Comparison of ENCODE assay signal across 9 cellular contexts in the genomic region with DNA sequence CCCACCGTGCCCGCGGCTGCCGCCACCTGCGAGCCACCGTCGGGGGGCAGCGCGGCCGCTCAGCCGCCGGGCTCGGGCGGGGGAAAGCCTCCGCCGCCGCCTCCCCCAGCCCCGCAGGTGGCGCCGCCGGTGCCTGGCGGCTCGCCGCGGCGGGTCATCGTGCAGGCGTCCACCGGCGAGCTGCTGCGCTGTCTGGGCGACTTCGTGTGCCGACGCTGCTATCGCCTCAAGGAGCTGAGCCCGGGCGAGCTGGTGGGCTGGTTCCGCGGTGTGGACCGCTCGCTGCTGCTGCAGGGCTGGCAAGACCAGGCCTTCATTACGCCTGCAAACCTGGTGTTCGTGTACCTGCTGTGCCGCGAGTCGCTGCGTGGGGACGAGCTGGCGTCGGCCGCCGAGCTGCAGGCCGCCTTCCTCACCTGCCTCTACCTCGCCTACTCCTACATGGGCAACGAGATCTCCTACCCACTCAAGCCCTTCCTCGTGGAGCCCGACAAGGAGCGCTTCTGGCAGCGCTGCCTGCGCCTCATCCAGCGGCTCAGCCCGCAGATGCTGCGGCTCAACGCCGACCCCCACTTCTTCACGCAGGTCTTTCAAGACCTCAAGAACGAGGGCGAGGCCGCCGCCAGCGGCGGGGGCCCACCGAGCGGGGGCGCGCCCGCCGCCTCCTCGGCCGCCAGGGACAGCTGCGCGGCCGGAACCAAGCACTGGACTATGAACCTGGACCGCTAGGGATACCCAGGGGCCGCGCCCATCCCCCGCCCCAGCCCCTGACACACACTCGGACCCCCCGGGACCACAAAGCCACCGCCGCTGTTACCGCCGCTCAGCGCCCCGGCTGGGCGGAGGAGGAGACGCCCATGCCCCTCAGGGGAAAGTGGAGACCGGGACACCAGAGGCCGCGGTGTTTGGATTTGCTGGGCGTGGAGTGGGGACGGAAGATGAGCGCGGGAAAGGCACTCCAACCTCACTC. TPM values are rescaled to one million over a fixed set of nuclear protein-coding genes. Genes with fewer than 3 reads are reported as not detected.
DNase-seq lines count a peak whose midpoint lies in the region; FAIRE-seq and TF ChIP-seq lines count a peak whose summit lies in the region.
"Had no signal": no experiment of that assay in that cellular context is flagged by ENCODE, and none has a peak within 500 bp of the region (broad histone marks: within the 10 kb centered on the region; RNA-seq: fewer than 3 reads in every experiment).

No MANE protein-coding gene starts in this region.

- H2BK20ac ChIP-seq in H1 (ENCODE audit: low read length) = no peak overlapping the region

- POLR2A ChIA-PET in H1 (lab: Charles Lee; ENCODE audit: partially characterized antibody) = no interaction called here

- H3K27ac ChIP-seq in H1 (ENCODE audit: low read depth, low read length) = no peak overlapping the region
- H3K27ac ChIP-seq: body of pancreas had no signal

- H3K9ac ChIP-seq in H1 (replicated peaks in 1 of 4; ENCODE audit: extremely low read depth in 1 of 4, low read depth in 3 of 4, low read length in 3 of 4) = no peak overlapping the region

- 8% methylated on average over 74 of the region's 105 CpGs; no CpG with 5 or more reads in 1 of the 2 experiments for WGBS in H1 (ENCODE audit: extremely low coverage in 1 of 2, insufficient coverage in 1 of 2, insufficient read length in 1 of 2, insufficient replicate concordance in 2 of 2, low coverage in 1 of 2, low lambda C conversion rate in 2 of 2, missing lambda C conversion rate in 1 of 2), 2 experiments

- peaks cover 31 to 60% (median 52%) of the 10 kb centered on the region in 4 experiments for H3K27me3 ChIP-seq in H1 (replicated peaks in 1 of 4; ENCODE audit: control insufficient read depth in 3 of 4, extremely low read depth in 1 of 4, insufficient read depth in 3 of 4, low read length in 3 of 4)

- peaks cover 2 to 12% of the 10 kb centered on the region in 2 experiments for H4K20me1 ChIP-seq in H1 (replicated peaks in 1 of 2; ENCODE audit: control insufficient read depth in 1 of 2, insufficient read depth in 2 of 2, low read length in 2 of 2)

- no peak overlapping the region for H4K5ac ChIP-seq in H1 (ENCODE audit: insufficient read length, low read depth, low read length)

- no peak for TF ChIP-seq POLR2A in H1 (IDR thresholded peaks at IDR 0.05; ENCODE audit: control extremely low read depth in 1 of 2, low read depth in 2 of 2, low read length in 2 of 2)

- no peak for TF ChIP-seq RAD21 in H1 (IDR thresholded peaks at IDR 0.05 in 1 of 2, conservative IDR thresholded peaks at IDR 0.05 in 1 of 2; ENCODE audit: low read depth in 2 of 2, low read length in 2 of 2)

- H2BK12ac ChIP-seq in H1 (ENCODE audit: low read depth, low read length) = peak overlapping the region; percentile 44; the same call in 1 of the 2 replicates

- H3K79me1 ChIP-seq in H1 (ENCODE audit: low read depth, low read length) = no peaks in the 10 kb centered on the region

- H3K23ac ChIP-seq in H1 (ENCODE audit: insufficient read length) = no peak overlapping the region

- no peak overlapping the region for H4K91ac ChIP-seq in H1 (replicated peaks; ENCODE audit: insufficient read length, low read length)

- H3K18ac ChIP-seq in H1 (ENCODE audit: extremely low read depth, low read length) = no peak overlapping the region

- H2BK15ac ChIP-seq in H1 (ENCODE audit: low read length) = 0 out of 2 replicates have a peak overlapping the region, but pooled peaks have one; percentile 88

- no peak overlapping the region for H3K56ac ChIP-seq in H1 (replicated peaks; ENCODE audit: insufficient read length, low read depth, low read length)

- CTCF ChIA-PET in H1 (lab: Charles Lee; ENCODE audit: partially characterized antibody) = interaction anchor here (0.6 to 6.8 kb wide), 6 partner anchors 14 to 84 kb away, joined by 3 to 50 read pairs (median 3); no protein-coding TSS in a partner anchor

- H2AFZ ChIP-seq in H1 (ENCODE audit: low read length) = no peak overlapping the region

- peaks cover 15 to 33% (median 20%) of the 10 kb centered on the region in 4 experiments for H3K4me1 ChIP-seq in H1 (replicated peaks in 1 of 4; ENCODE audit: control insufficient read depth in 3 of 4, insufficient read depth in 4 of 4, low read length in 3 of 4)

- peaks cover 0 to 15% (median 0%) of the 10 kb centered on the region in 4 experiments; a peak in 1 of 8 replicates for H3K36me3 ChIP-seq in H1 (ENCODE audit: control insufficient read depth in 2 of 4, insufficient read depth in 4 of 4, low read length in 3 of 4)

- no peaks in the 10 kb centered on the region for H3K79me2 ChIP-seq in H1 (ENCODE audit: control insufficient read depth in 1 of 2, insufficient read depth in 2 of 2, low read length in 2 of 2)

- peak overlapping the region in 3 of 4 experiments; percentile 61 to 74 (median 68); a peak in 4 of 8 replicates for H3K4me3 ChIP-seq in H1 (ENCODE audit: extremely low read depth in 1 of 4, insufficient read depth in 2 of 4, low read depth in 3 of 4, low read length in 4 of 4)
- H3K4me3 ChIP-seq: body of pancreas had no signal

- no peak overlapping the region for H3K4ac ChIP-seq in H1 (replicated peaks; ENCODE audit: insufficient read length, low read depth, low read length)

- H2BK5ac ChIP-seq in H1 (ENCODE audit: low read depth, low read length) = no peak overlapping the region

- peaks cover 12% of the 10 kb centered on the region for H3K23me2 ChIP-seq in H1 (ENCODE audit: low read depth, low read length)

- H3K4me2 ChIP-seq in H1 (ENCODE audit: insufficient read depth in 1 of 2, low read depth in 2 of 2, low read length in 2 of 2) = peak overlapping the region; percentile 84 to 95

- H3K14ac ChIP-seq in H1 (ENCODE audit: insufficient read length) = no peak overlapping the region

- peaks cover 0 to 2% of the 10 kb centered on the region in 2 experiments; a peak in 1 of 4 replicates for H3K9me3 ChIP-seq in H1 (ENCODE audit: insufficient read depth in 2 of 2, low read depth in 1 of 2, low read length in 1 of 2)
- H3K9me3 ChIP-seq: body of pancreas had no signal

- no peak for TF ChIP-seq EP300 in H1 (IDR thresholded peaks at IDR 0.05; ENCODE audit: borderline replicate concordance in 1 of 2, low read depth in 2 of 2, low read length in 2 of 2)

- DNase-seq in activated CD8-positive, alpha-beta memory T cell treated with anti-CD3 and anti-CD28 coated beads for 24 hours = peak; percentile 58
- DNase-seq in activated CD8-positive, alpha-beta memory T cell treated with anti-CD3 and anti-CD28 coated beads, Interleukin-2, amount 50 U/mL, for 4 hours = no peak
- DNase-seq in NCI-H69 (lab: John Stamatoyannopoulos, UW) (peak; percentile 68), H1 (ENCODE audit: low read depth in 1 of 2, low spot score in 2 of 2) (peak in 1 of 2 experiments; percentile 57), D721Med (ENCODE audit: insufficient read length, low spot score) (no peak), NCI-H1105 (lab: John Stamatoyannopoulos, UW) (no peak)
- DNase-seq in stimulated activated CD8-positive, alpha-beta memory T cell treated with anti-CD3 and anti-CD28 coated beads, Interleukin-4, amount 100 ng/mL, for 48 hours = peak; percentile 20
- no peak for DNase-seq in central memory CD4-positive, alpha-beta T cell

- TF ChIP-seq CTCF in H1 (IDR thresholded peaks at IDR 0.05; ENCODE audit: control extremely low read depth in 1 of 3, insufficient read depth in 1 of 3, low read depth in 1 of 3, low read length in 3 of 3) (no peak), D721Med (IDR thresholded peaks at IDR 0.05; ENCODE audit: insufficient read depth, missing control alignments) (no peak)

- FAIRE-seq in H1 (lab: Jason Lieb, UNC) = no peak
- no peak for FAIRE-seq in D721Med (lab: Jason Lieb, UNC)

- H4K8ac ChIP-seq in H1 (ENCODE audit: extremely low read depth, insufficient read depth, low read length) = no peak overlapping the region; the same call in 1 of the 2 replicates

- H2AK5ac ChIP-seq in H1 (ENCODE audit: low read depth, low read length) = 0 out of 2 replicates have a peak overlapping the region, but pooled peaks have one; percentile 70

- H2BK120ac ChIP-seq in H1 (replicated peaks; ENCODE audit: low read depth, low read length) = no peak overlapping the region

TF ChIP-seq in H1, 55 proteins besides CTCF, POLR2A, EP300 and RAD21 (continues in another document):
- TF ChIP-seq CEBPB (IDR thresholded peaks at IDR 0.05; ENCODE audit: low read depth, low read length) = no peak

RNA-seq across cellular contexts. Expression of a gene that starts 1.0 kb away (rescaled TPM):
- total RNA-seq in H1 (2021; fragmentation: NEBNext Ultra II Directional; extraction: Animal tissue kit (Norgen Biotek cat#: 25700)) = not detected in 2 replicates
- polyA plus RNA-seq in H1 (2011; rRNA removed) = 0.14 TPM in 2 replicates
- 0.09 TPM for polyA plus RNA-seq in H1 (2011; cell fraction: cytosol; rRNA removed)
- not detected for polyA plus RNA-seq in H1 (2011; cell fraction: nucleus; rRNA removed)
- polyA plus RNA-seq in H1 (2012, experiment 1 of 2) = 0.08 to 0.33 TPM (median 0.14 TPM) in 3 of 4 replicates, not detected in the other
- not detected for polyA plus RNA-seq in H1 (2012, experiment 2 of 2)
- polyA plus RNA-seq in H1 (2013, experiment 1 of 2) = 0.10 TPM
- 0.13 TPM for polyA plus RNA-seq in H1 (2013, experiment 2 of 2)
- polyA minus RNA-seq in H1 (2011; rRNA and poly(A)+ RNA removed) = 0.06 TPM in 1 of 2 replicates, not detected in the other
- not detected for polyA minus RNA-seq in H1 (2011; cell fraction: cytosol; rRNA and poly(A)+ RNA removed)
- polyA minus RNA-seq in H1 (2011; cell fraction: nucleus; rRNA and poly(A)+ RNA removed) = not detected

RNA-seq across cellular contexts. Expression of a gene that starts 24.5 kb away (rescaled TPM):
- total RNA-seq in H1 (2021; fragmentation: NEBNext Ultra II Directional; extraction: Animal tissue kit (Norgen Biotek cat#: 25700)) = not detected in 2 replicates
- not detected in 2 replicates for polyA plus RNA-seq in H1 (2011; rRNA removed)
- polyA plus RNA-seq in H1 (2011; cell fraction: cytosol; rRNA removed) = not detected
- not detected for polyA plus RNA-seq in H1 (2011; cell fraction: nucleus; rRNA removed)
- not detected in 4 replicates for polyA plus RNA-seq in H1 (2012, experiment 1 of 2)
- not detected for polyA plus RNA-seq in H1 (2012, experiment 2 of 2)
- polyA plus RNA-seq in H1 (2013, experiment 1 of 2) = not detected
- not detected for polyA plus RNA-seq in H1 (2013, experiment 2 of 2)
- not detected in 2 replicates for polyA minus RNA-seq in H1 (2011; rRNA and poly(A)+ RNA removed)
- not detected for polyA minus RNA-seq in H1 (2011; cell fraction: cytosol; rRNA and poly(A)+ RNA removed)
- not detected for polyA minus RNA-seq in H1 (2011; cell fraction: nucleus; rRNA and poly(A)+ RNA removed)
- total RNA-seq: body of pancreas had no signal

RNA-seq across cellular contexts. Expression of a gene that starts 32.7 kb away (rescaled TPM):
- total RNA-seq in H1 (2021; fragmentation: NEBNext Ultra II Directional; extraction: Animal tissue kit (Norgen Biotek cat#: 25700)) = not detected in 2 replicates
- polyA plus RNA-seq in H1 (2011; rRNA removed) = not detected in 2 replicates
- not detected for polyA plus RNA-seq in H1 (2011; cell fraction: cytosol; rRNA removed)
- not detected for polyA plus RNA-seq in H1 (2011; cell fraction: nucleus; rRNA removed)
- polyA plus RNA-seq in H1 (2012, experiment 1 of 2) = not detected in 4 replicates
- not detected for polyA plus RNA-seq in H1 (2012, experiment 2 of 2)
- not detected for polyA plus RNA-seq in H1 (2013, experiment 1 of 2)
- not detected for polyA plus RNA-seq in H1 (2013, experiment 2 of 2)
- not detected in 2 replicates for polyA minus RNA-seq in H1 (2011; rRNA and poly(A)+ RNA removed)
- not detected for polyA minus RNA-seq in H1 (2011; cell fraction: cytosol; rRNA and poly(A)+ RNA removed)
- not detected for polyA minus RNA-seq in H1 (2011; cell fraction: nucleus; rRNA and poly(A)+ RNA removed)

Comparison
In these comparisons a context has a peak if more than half of its experiments do, and no peak if none do; other contexts are left out.
1. DNase-seq: peak in activated CD8-positive, alpha-beta memory T cell treated with anti-CD3 and anti-CD28 coated beads for 24 hours (single experiment), NCI-H69 (single experiment) and stimulated activated CD8-positive, alpha-beta memory T cell treated with anti-CD3 and anti-CD28 coated beads, Interleukin-4, amount 100 ng/mL, for 48 hours (single experiment); none in activated CD8-positive, alpha-beta memory T cell treated with anti-CD3 and anti-CD28 coated beads, Interleukin-2, amount 50 U/mL, for 4 hours (single experiment), central memory CD4-positive, alpha-beta T cell (single experiment), D721Med (single experiment) and NCI-H1105 (single experiment).